In genomic region chr1:48123647-48124046, GRCh38 we compare ENCODE assay signal across 31 cellular contexts.
"Had no signal": no experiment of that assay in that cellular context is flagged by ENCODE, and none has a peak within 500 bp of the region (broad histone marks: within the 10 kb centered on the region; RNA-seq: fewer than 3 reads in every experiment).

No MANE protein-coding gene starts in this region.

- FAIRE-seq: frontal cortex had no signal

- H3K27ac Mint-ChIP-seq: activated CD4-positive, alpha-beta memory T cell treated with anti-CD3 and anti-CD28 coated beads for 36 hours; activated CD4-positive, alpha-beta T cell treated with anti-CD3 and anti-CD28 coated beads for 36 hours; activated CD4-positive, alpha-beta T cell treated with anti-CD3 and anti-CD28 coated beads, Interleukin-2, amount 10 ng/mL, durations not matched to agents 24 days and 14 days; activated CD8-positive, alpha-beta memory T cell treated with anti-CD3 and anti-CD28 coated beads, Interleukin-2, amount 10 ng/mL, durations not matched to agents 7 days and 5 days; activated CD8-positive, alpha-beta T cell treated with anti-CD3 and anti-CD28 coated beads, Interleukin-2, amount 10 ng/mL, durations not matched to agents 7 days and 5 days; activated naive CD4-positive, alpha-beta T cell treated with anti-CD3 and anti-CD28 coated beads, Interleukin-2, amount 10 ng/mL, durations not matched to agents 7 days and 5 days; activated naive CD4-positive, alpha-beta T cell treated with anti-CD3 and anti-CD28 coated beads, Interleukin-2, amount 50 U/mL, for 72 hours; activated naive CD8-positive, alpha-beta T cell treated with anti-CD3 and anti-CD28 coated beads, Interleukin-2, amount 10 ng/mL, durations not matched to agents 7 days and 5 days; brain; T-helper 17 cell; T-helper 2 cell treated with Interferon-gamma antibody and Interleukin-4, amounts not matched to agents 5 μg/mL and 100 μg/mL, for 36 hours had no signal

- H3K4me1 Mint-ChIP-seq: activated CD4-positive, alpha-beta T cell treated with anti-CD3 and anti-CD28 coated beads for 36 hours; activated CD4-positive, alpha-beta T cell treated with anti-CD3 and anti-CD28 coated beads, Interleukin-2, amount 10 ng/mL, durations not matched to agents 24 days and 14 days; activated CD8-positive, alpha-beta memory T cell treated with anti-CD3 and anti-CD28 coated beads, Interleukin-2, amount 10 ng/mL, durations not matched to agents 7 days and 5 days; activated naive CD4-positive, alpha-beta T cell treated with anti-CD3 and anti-CD28 coated beads, Interleukin-2, amount 10 ng/mL, durations not matched to agents 7 days and 5 days; activated naive CD8-positive, alpha-beta T cell treated with anti-CD3 and anti-CD28 coated beads, Interleukin-2, amount 10 ng/mL, durations not matched to agents 7 days and 5 days; brain; T-helper 17 cell had no signal

- H3K4me1 ChIP-seq: ascending aorta, breast epithelium, colonic mucosa had no signal

- H3K36me3 Mint-ChIP-seq: activated CD4-positive, alpha-beta memory T cell treated with anti-CD3 and anti-CD28 coated beads for 36 hours; activated CD8-positive, alpha-beta memory T cell treated with anti-CD3 and anti-CD28 coated beads, Interleukin-2, amount 10 ng/mL, durations not matched to agents 7 days and 5 days; activated naive CD4-positive, alpha-beta T cell treated with anti-CD3 and anti-CD28 coated beads, Interleukin-2, amount 10 ng/mL, durations not matched to agents 7 days and 5 days; activated naive CD8-positive, alpha-beta T cell treated with anti-CD3 and anti-CD28 coated beads, Interleukin-2, amount 10 ng/mL, durations not matched to agents 7 days and 5 days; brain had no signal

- H3K36me3 ChIP-seq: ascending aorta, breast epithelium, cardiac muscle cell, colonic mucosa, WERI-Rb-1 had no signal

- H3K4me3 ChIP-seq: ascending aorta, breast epithelium, cardiac muscle cell, colonic mucosa had no signal

- DNase-seq: activated CD4-positive, alpha-beta memory T cell treated with anti-CD3 and anti-CD28 coated beads for 36 hours; activated CD4-positive, alpha-beta T cell treated with anti-CD3 and anti-CD28 coated beads for 36 hours; activated CD4-positive, alpha-beta T cell treated with anti-CD3 and anti-CD28 coated beads, Interleukin-2, amount 10 ng/mL, durations not matched to agents 24 days and 14 days; activated CD4-positive, CD25-positive, alpha-beta regulatory T cell; activated CD4-positive, CD25-positive, alpha-beta regulatory T cell treated with anti-CD3 and anti-CD28 coated beads, Interleukin-2, amount 50 U/mL, for 72 hours; activated CD8-positive, alpha-beta memory T cell treated with anti-CD3 and anti-CD28 coated beads, Interleukin-2, amount 10 ng/mL, durations not matched to agents 7 days and 5 days; activated CD8-positive, alpha-beta memory T cell treated with anti-CD3 and anti-CD28 coated beads, Interleukin-2, amount 50 U/mL, for 4 hours; activated CD8-positive, alpha-beta T cell treated with anti-CD3 and anti-CD28 coated beads, Interleukin-2, amount 10 ng/mL, durations not matched to agents 7 days and 5 days; activated gamma-delta T cell; activated naive CD4-positive, alpha-beta T cell; activated naive CD4-positive, alpha-beta T cell treated with anti-CD3 and anti-CD28 coated beads, Interleukin-2, amount 10 ng/mL, durations not matched to agents 7 days and 5 days; activated naive CD8-positive, alpha-beta T cell treated with anti-CD3 and anti-CD28 coated beads, Interleukin-2, amount 10 ng/mL, durations not matched to agents 7 days and 5 days; activated T-cell treated with anti-CD3 and anti-CD28 coated beads, Interleukin-2, amount 50 U/mL, for 1 hour; activated T-cell treated with anti-CD3 and anti-CD28 coated beads, Interleukin-2, amount 50 U/mL, for 48 hours; central memory CD4-positive, alpha-beta T cell; cerebellar nuclear complex; colonic mucosa; effector CD8-positive, alpha-beta T cell; foreskin fibroblast; head of caudate nucleus; T-helper 17 cell; T1000; WERI-Rb-1 had no signal

- H3K4me3 Mint-ChIP-seq: activated CD4-positive, alpha-beta memory T cell treated with anti-CD3 and anti-CD28 coated beads for 36 hours; activated CD4-positive, alpha-beta T cell treated with anti-CD3 and anti-CD28 coated beads for 36 hours; activated CD4-positive, alpha-beta T cell treated with anti-CD3 and anti-CD28 coated beads, Interleukin-2, amount 10 ng/mL, durations not matched to agents 24 days and 14 days; activated CD8-positive, alpha-beta memory T cell treated with anti-CD3 and anti-CD28 coated beads, Interleukin-2, amount 10 ng/mL, durations not matched to agents 7 days and 5 days; activated CD8-positive, alpha-beta T cell treated with anti-CD3 and anti-CD28 coated beads, Interleukin-2, amount 10 ng/mL, durations not matched to agents 7 days and 5 days; activated naive CD4-positive, alpha-beta T cell treated with anti-CD3 and anti-CD28 coated beads, Interleukin-2, amount 10 ng/mL, durations not matched to agents 7 days and 5 days; activated naive CD8-positive, alpha-beta T cell treated with anti-CD3 and anti-CD28 coated beads, Interleukin-2, amount 10 ng/mL, durations not matched to agents 7 days and 5 days; brain; T-helper 17 cell; T-helper 2 cell treated with Interferon-gamma antibody and Interleukin-4, amounts not matched to agents 5 μg/mL and 100 μg/mL, for 36 hours had no signal

- ATAC-seq: activated CD4-positive, alpha-beta T cell treated with anti-CD3 and anti-CD28 coated beads for 36 hours; activated CD8-positive, alpha-beta memory T cell treated with anti-CD3 and anti-CD28 coated beads, Interleukin-2, amount 10 ng/mL, durations not matched to agents 7 days and 5 days; activated CD8-positive, alpha-beta T cell treated with anti-CD3 and anti-CD28 coated beads, Interleukin-2, amount 10 ng/mL, durations not matched to agents 7 days and 5 days; activated naive CD4-positive, alpha-beta T cell treated with anti-CD3 and anti-CD28 coated beads, Interleukin-2, amount 50 U/mL, for 72 hours; esophagus mucosa; T-helper 17 cell had no signal

- H3K27me3 ChIP-seq: ascending aorta, breast epithelium, colonic mucosa had no signal

- H3K27ac ChIP-seq: ascending aorta, breast epithelium, cardiac muscle cell, colonic mucosa, WERI-Rb-1 had no signal

- H3K9me3 Mint-ChIP-seq: activated CD4-positive, alpha-beta memory T cell treated with anti-CD3 and anti-CD28 coated beads for 36 hours; activated CD4-positive, alpha-beta T cell treated with anti-CD3 and anti-CD28 coated beads, Interleukin-2, amount 10 ng/mL, durations not matched to agents 24 days and 14 days; activated naive CD4-positive, alpha-beta T cell treated with anti-CD3 and anti-CD28 coated beads, Interleukin-2, amount 10 ng/mL, durations not matched to agents 7 days and 5 days; activated naive CD8-positive, alpha-beta T cell treated with anti-CD3 and anti-CD28 coated beads, Interleukin-2, amount 10 ng/mL, durations not matched to agents 7 days and 5 days; T-helper 2 cell treated with Interferon-gamma antibody and Interleukin-4, amounts not matched to agents 5 μg/mL and 100 μg/mL, for 36 hours had no signal

- H3K27me3 Mint-ChIP-seq: activated naive CD4-positive, alpha-beta T cell treated with anti-CD3 and anti-CD28 coated beads, Interleukin-2, amount 10 ng/mL, durations not matched to agents 7 days and 5 days had no signal

- H3K9me3 ChIP-seq: ascending aorta, breast epithelium, colonic mucosa had no signal
